ENCODE assay signal across 8 cellular contexts in genomic region chr13:97344250-97345175, GRCh38.
A peak's percentile ranks its signal among the peaks of the same experiment; 100 is the strongest.
DNase-seq lines count a peak whose midpoint lies in the region; ATAC-seq and TF ChIP-seq lines count a peak whose summit lies in the region.

No MANE protein-coding gene starts in this region.

- DNase-seq in AG10803 (ENCODE audit: low read depth): peak; percentile 64
- peak; percentile 26 to 63 for DNase-seq in NCI-H524 (lab: John Stamatoyannopoulos, UW)
- peak; percentile 22 for DNase-seq in activated T-cell treated with anti-CD3 and anti-CD28 coated beads for 48 hours (ENCODE audit: low read depth)
- peak; percentile 75 for DNase-seq in fibroblast of mammary gland (ENCODE audit: low read depth)
- DNase-seq in uterus: peak; percentile 63 to 64

- H3K9ac ChIP-seq in neural cell (ENCODE audit: low read length): no peak overlapping the region

- ATAC-seq in GM18511 (IDR thresholded peaks at IDR 0.05; ENCODE audit: unreplicated experiment) (peak; percentile 82), HG03095 (IDR thresholded peaks at IDR 0.05; ENCODE audit: unreplicated experiment) (peak; percentile 61)

- H3K27me3 ChIP-seq in neural cell (ENCODE audit: insufficient read depth, low read depth, low read length): no peaks in the 10 kb centered on the region
- no peaks in the 10 kb centered on the region for H3K27me3 ChIP-seq in uterus

- no peak for TF ChIP-seq POLR2A in uterus (IDR thresholded peaks at IDR 0.05)

- H3K4me1 ChIP-seq in uterus: peaks cover 0 to 3% of the 10 kb centered on the region in 2 donors

- H4K20me1 ChIP-seq in neural cell (ENCODE audit: insufficient read depth): no peaks in the 10 kb centered on the region

- no peaks in the 10 kb centered on the region for H3F3A ChIP-seq in neural cell (ENCODE audit: insufficient read depth, low read length, poor library complexity, severe bottlenecking)

- H3K9me3 ChIP-seq in neural cell (ENCODE audit: low read length) (no peaks in the 10 kb centered on the region), uterus (no peaks in the 10 kb centered on the region)

- no peaks in the 10 kb centered on the region for H3K79me2 ChIP-seq in neural cell (replicated peaks; ENCODE audit: insufficient read depth, low read length)

- TF ChIP-seq RAD21 in neural cell (conservative IDR thresholded peaks at IDR 0.05): peak; percentile 69

- no peak overlapping the region for H3K27ac ChIP-seq in neural cell (ENCODE audit: low read length)
- peak overlapping the region in 1 of 2 donors; percentile 39 for H3K27ac ChIP-seq in uterus

- intact Hi-C loops in uterus (cut with DNase I; ENCODE audit: low total_unique reads): loop anchor here (10.0 kb wide), 1 partner anchor 120 kb away; the partner anchor contains the start of gene MBNL2

- TF ChIP-seq CTCF in AG10803 (conservative IDR thresholded peaks at IDR 0.05; ENCODE audit: low read length) (peak; percentile 89), fibroblast of mammary gland (conservative IDR thresholded peaks at IDR 0.05; ENCODE audit: control insufficient read depth, insufficient read depth, low read depth, low read length) (peak; percentile 81), neural cell (IDR thresholded peaks at IDR 0.05; ENCODE audit: poor library complexity, severe bottlenecking) (peak; percentile 69), uterus (IDR thresholded peaks at IDR 0.05) (peak; percentile 54 to 75 (median 68))

- H3K9me2 ChIP-seq in neural cell (ENCODE audit: insufficient read depth, low read length): no peaks in the 10 kb centered on the region

- no peak for TF ChIP-seq EP300 in neural cell (conservative IDR thresholded peaks at IDR 0.05; ENCODE audit: poor library complexity, severe bottlenecking)

- no peaks in the 10 kb centered on the region for H3K36me3 ChIP-seq in neural cell (ENCODE audit: insufficient read depth, low read length)
- no peaks in the 10 kb centered on the region for H3K36me3 ChIP-seq in uterus

- no peak overlapping the region for H3K4me3 ChIP-seq in AG10803 (ENCODE audit: low read length)
- H3K4me3 ChIP-seq in fibroblast of mammary gland (ENCODE audit: control insufficient read depth, low read depth, low read length): no peak overlapping the region
- H3K4me3 ChIP-seq in neural cell (ENCODE audit: low read length): no peak overlapping the region
- H3K4me3 ChIP-seq in uterus: no peak overlapping the region

- H3K4me2 ChIP-seq in neural cell (ENCODE audit: low read length): no peak overlapping the region

- H2AFZ ChIP-seq in neural cell (ENCODE audit: low read depth, low read length): no peak overlapping the region

TF ChIP-seq in neural cell, 6 proteins besides CTCF, POLR2A, EP300 and RAD21:
- no peak for TF ChIP-seq POLR2AphosphoS5 (IDR thresholded peaks at IDR 0.05)
- TF ChIP-seq MXI1 (conservative IDR thresholded peaks at IDR 0.05; ENCODE audit: poor library complexity, severe bottlenecking): no peak
- TF ChIP-seq TAF1 (IDR thresholded peaks at IDR 0.05; ENCODE audit: low read depth): no peak
- no peak for TF ChIP-seq EZH2 (IDR thresholded peaks at IDR 0.05; ENCODE audit: borderline replicate concordance, insufficient read depth, low read length, poor library complexity, severe bottlenecking)
- TF ChIP-seq SMC3 (conservative IDR thresholded peaks at IDR 0.05; ENCODE audit: poor library complexity): peak; percentile 77
- TF ChIP-seq, protein P1, sequence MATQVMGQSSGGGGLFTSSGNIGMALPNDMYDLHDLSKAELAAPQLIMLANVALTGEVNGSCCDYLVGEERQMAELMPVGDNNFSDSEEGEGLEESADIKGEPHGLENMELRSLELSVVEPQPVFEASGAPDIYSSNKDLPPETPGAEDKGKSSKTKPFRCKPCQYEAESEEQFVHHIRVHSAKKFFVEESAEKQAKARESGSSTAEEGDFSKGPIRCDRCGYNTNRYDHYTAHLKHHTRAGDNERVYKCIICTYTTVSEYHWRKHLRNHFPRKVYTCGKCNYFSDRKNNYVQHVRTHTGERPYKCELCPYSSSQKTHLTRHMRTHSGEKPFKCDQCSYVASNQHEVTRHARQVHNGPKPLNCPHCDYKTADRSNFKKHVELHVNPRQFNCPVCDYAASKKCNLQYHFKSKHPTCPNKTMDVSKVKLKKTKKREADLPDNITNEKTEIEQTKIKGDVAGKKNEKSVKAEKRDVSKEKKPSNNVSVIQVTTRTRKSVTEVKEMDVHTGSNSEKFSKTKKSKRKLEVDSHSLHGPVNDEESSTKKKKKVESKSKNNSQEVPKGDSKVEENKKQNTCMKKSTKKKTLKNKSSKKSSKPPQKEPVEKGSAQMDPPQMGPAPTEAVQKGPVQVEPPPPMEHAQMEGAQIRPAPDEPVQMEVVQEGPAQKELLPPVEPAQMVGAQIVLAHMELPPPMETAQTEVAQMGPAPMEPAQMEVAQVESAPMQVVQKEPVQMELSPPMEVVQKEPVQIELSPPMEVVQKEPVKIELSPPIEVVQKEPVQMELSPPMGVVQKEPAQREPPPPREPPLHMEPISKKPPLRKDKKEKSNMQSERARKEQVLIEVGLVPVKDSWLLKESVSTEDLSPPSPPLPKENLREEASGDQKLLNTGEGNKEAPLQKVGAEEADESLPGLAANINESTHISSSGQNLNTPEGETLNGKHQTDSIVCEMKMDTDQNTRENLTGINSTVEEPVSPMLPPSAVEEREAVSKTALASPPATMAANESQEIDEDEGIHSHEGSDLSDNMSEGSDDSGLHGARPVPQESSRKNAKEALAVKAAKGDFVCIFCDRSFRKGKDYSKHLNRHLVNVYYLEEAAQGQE (IDR thresholded peaks at IDR 0.05; ENCODE audit: borderline replicate concordance): no peak

Comparison
In these comparisons a context has a peak if more than half of its experiments do, and no peak if none do; other contexts are left out.
1. DNase-seq: peak in every context shown above with its lines; median percentile 75 in fibroblast of mammary gland; 64 in AG10803; 64 in uterus; 44 in NCI-H524; 22 in activated T-cell treated with anti-CD3 and anti-CD28 coated beads for 48 hours.